12 cellular contexts compared by ENCODE assay signal in the genomic region with DNA sequence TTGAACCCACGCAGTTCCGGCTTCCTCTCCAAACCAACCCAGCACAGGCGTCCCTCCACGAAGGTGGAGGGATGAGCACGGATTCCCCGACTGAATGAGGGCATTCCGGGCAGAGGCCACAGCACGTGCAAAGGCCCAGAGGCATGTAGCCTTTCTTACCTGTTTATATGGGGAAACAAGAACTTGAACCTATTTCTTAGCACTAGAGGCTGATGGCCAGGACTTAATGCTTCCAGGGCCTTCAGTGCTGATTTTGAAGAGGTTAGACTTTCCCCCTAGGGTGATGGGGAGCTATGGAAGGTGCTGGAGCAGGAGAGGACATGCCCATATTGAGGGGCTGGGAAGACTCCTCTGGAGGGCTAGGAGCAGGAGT. TPM values are rescaled to one million over a fixed set of nuclear protein-coding genes. Genes with fewer than 3 reads are reported as not detected.
A peak's percentile ranks its signal among the peaks of the same experiment; 100 is the strongest.
DNase-seq lines count a peak whose midpoint lies in the region; ATAC-seq and TF ChIP-seq lines count a peak whose summit lies in the region.
"Had no signal": no experiment of that assay in that cellular context is flagged by ENCODE, and none has a peak within 500 bp of the region (broad histone marks: within the 10 kb centered on the region; RNA-seq: fewer than 3 reads in every experiment).

No MANE protein-coding gene starts in this region.

- ATAC-seq in activated CD4-positive, alpha-beta T cell treated with anti-CD3 and anti-CD28 coated beads for 36 hours, result no peak
- ATAC-seq in activated naive CD8-positive, alpha-beta T cell treated with anti-CD3 and anti-CD28 coated beads, Interleukin-2, amount 10 ng/mL, durations not matched to agents 7 days and 5 days (ENCODE audit: low read depth), result no peak
- ATAC-seq in HG03045 (IDR thresholded peaks at IDR 0.05; ENCODE audit: unreplicated experiment), result no peak
- ATAC-seq in upper lobe of left lung (ENCODE audit: low FRiP score in 2 of 2), result no peak

- CTCF ChIA-PET in activated CD4-positive, alpha-beta T cell treated with anti-CD3 and anti-CD28 coated beads for 36 hours (lab: Charles Lee), result interaction anchor here (0.7 kb wide), 1 partner anchor 240 kb away, joined by 5 read pairs; the partner anchor contains the start of gene RPL18A

- intact Hi-C loops in activated CD4-positive, alpha-beta T cell treated with anti-CD3 and anti-CD28 coated beads for 36 hours (cut with DNase I, micrococcal nuclease), result no loop called here

- H3K4me3 ChIP-seq in parathyroid adenoma (ENCODE audit: low read depth, low read length) (no peak overlapping the region), upper lobe of left lung (peak overlapping the region in 1 of 4 donors; percentile 33)

- TF ChIP-seq CTCF in parathyroid adenoma (IDR thresholded peaks at IDR 0.05), result no peak
- TF ChIP-seq CTCF in upper lobe of left lung (IDR thresholded peaks at IDR 0.05), result no peak

- H3K27ac ChIP-seq in parathyroid adenoma (peak overlapping the region; percentile 17), upper lobe of left lung (no peak overlapping the region)

- no peaks in the 10 kb centered on the region for H3K36me3 Mint-ChIP-seq in activated CD4-positive, alpha-beta T cell treated with anti-CD3 and anti-CD28 coated beads for 36 hours (ENCODE audit: low read depth)
- no peaks in the 10 kb centered on the region for H3K36me3 Mint-ChIP-seq in IgD-negative memory B cell
- no peaks in the 10 kb centered on the region for H3K36me3 Mint-ChIP-seq in activated naive CD8-positive, alpha-beta T cell treated with anti-CD3 and anti-CD28 coated beads, Interleukin-2, amount 10 ng/mL, durations not matched to agents 7 days and 5 days

- POLR2A ChIA-PET in activated CD4-positive, alpha-beta T cell treated with anti-CD3 and anti-CD28 coated beads for 36 hours (lab: Charles Lee), result no interaction called here
- POLR2A ChIA-PET in activated naive CD8-positive, alpha-beta T cell treated with anti-CD3 and anti-CD28 coated beads, Interleukin-2, amount 10 ng/mL, durations not matched to agents 7 days and 5 days (lab: Charles Lee), result interaction anchor here (0.8 to 2.8 kb wide), 2 partner anchors 11 to 12 kb away, joined by 4 to 35 read pairs; partner anchors contain the start of gene IL12RB1

- WGBS in upper lobe of left lung, 2 donors, result 68 to 85% methylated on average over 8 of the region's 8 CpGs

- no peak overlapping the region for H2AFZ ChIP-seq in parathyroid adenoma

- no peak for TF ChIP-seq POLR2A in upper lobe of left lung (IDR thresholded peaks at IDR 0.05)

- no peaks in the 10 kb centered on the region for H3K9me3 ChIP-seq in parathyroid adenoma (ENCODE audit: control insufficient read depth, low read length)
- no peaks in the 10 kb centered on the region for H3K9me3 ChIP-seq in upper lobe of left lung
- H3K9me3 ChIP-seq: Caco-2 had no signal

- no peak overlapping the region for H3K27ac Mint-ChIP-seq in activated CD4-positive, alpha-beta T cell treated with anti-CD3 and anti-CD28 coated beads for 36 hours
- H3K27ac Mint-ChIP-seq in IgD-negative memory B cell, result peak overlapping the region; percentile 92 to 97 (median 93)
- peak overlapping the region; percentile 40 for H3K27ac Mint-ChIP-seq in activated naive CD8-positive, alpha-beta T cell treated with anti-CD3 and anti-CD28 coated beads, Interleukin-2, amount 10 ng/mL, durations not matched to agents 7 days and 5 days

- H3K4me3 Mint-ChIP-seq in activated CD4-positive, alpha-beta T cell treated with anti-CD3 and anti-CD28 coated beads for 36 hours, result peak overlapping the region; percentile 81
- H3K4me3 Mint-ChIP-seq in IgD-negative memory B cell, result peak overlapping the region; percentile 95 to 99 (median 98)
- peak overlapping the region; percentile 92 for H3K4me3 Mint-ChIP-seq in activated naive CD8-positive, alpha-beta T cell treated with anti-CD3 and anti-CD28 coated beads, Interleukin-2, amount 10 ng/mL, durations not matched to agents 7 days and 5 days
- H3K4me3 Mint-ChIP-seq: neural crest cell had no signal

- H3K4me1 ChIP-seq in parathyroid adenoma (peaks cover 10% of the 10 kb centered on the region), upper lobe of left lung (peaks cover 20 to 39% (median 23%) of the 10 kb centered on the region in 4 donors)

- no peaks in the 10 kb centered on the region for H3K27me3 Mint-ChIP-seq in activated CD4-positive, alpha-beta T cell treated with anti-CD3 and anti-CD28 coated beads for 36 hours
- no peaks in the 10 kb centered on the region for H3K27me3 Mint-ChIP-seq in IgD-negative memory B cell
- H3K27me3 Mint-ChIP-seq in activated naive CD8-positive, alpha-beta T cell treated with anti-CD3 and anti-CD28 coated beads, Interleukin-2, amount 10 ng/mL, durations not matched to agents 7 days and 5 days, result no peaks in the 10 kb centered on the region

- TF ChIP-seq EP300 in upper lobe of left lung (IDR thresholded peaks at IDR 0.05), result no peak

- no peak overlapping the region for H3K4me2 ChIP-seq in parathyroid adenoma (ENCODE audit: low read length)

- H3K36me3 ChIP-seq in parathyroid adenoma (ENCODE audit: control insufficient read depth, insufficient read depth, low read length) (no peaks in the 10 kb centered on the region), upper lobe of left lung (no peaks in the 10 kb centered on the region)

- H3K27me3 ChIP-seq in parathyroid adenoma (ENCODE audit: control insufficient read depth, insufficient read depth, low read length) (no peaks in the 10 kb centered on the region), upper lobe of left lung (no peaks in the 10 kb centered on the region)

- H3K9me3 Mint-ChIP-seq in activated CD4-positive, alpha-beta T cell treated with anti-CD3 and anti-CD28 coated beads for 36 hours (ENCODE audit: low read depth), result no peaks in the 10 kb centered on the region
- H3K9me3 Mint-ChIP-seq in IgD-negative memory B cell, result no peaks in the 10 kb centered on the region
- no peaks in the 10 kb centered on the region for H3K9me3 Mint-ChIP-seq in activated naive CD8-positive, alpha-beta T cell treated with anti-CD3 and anti-CD28 coated beads, Interleukin-2, amount 10 ng/mL, durations not matched to agents 7 days and 5 days
- H3K9me3 Mint-ChIP-seq: neural crest cell had no signal

- H3K79me2 ChIP-seq in parathyroid adenoma, result no peaks in the 10 kb centered on the region

- DNase-seq in activated CD4-positive, alpha-beta T cell treated with anti-CD3 and anti-CD28 coated beads for 36 hours, result peak; percentile 28
- DNase-seq in activated CD4-positive, alpha-beta T cell treated with anti-CD3 and anti-CD28 coated beads for 4 hours, result no peak
- no peak for DNase-seq in activated naive CD8-positive, alpha-beta T cell treated with anti-CD3 and anti-CD28 coated beads, Interleukin-2, amount 10 ng/mL, durations not matched to agents 7 days and 5 days
- no peak for DNase-seq in upper lobe of left lung
- DNase-seq in DMS79 (lab: John Stamatoyannopoulos, UW), result no peak
- DNase-seq: Caco-2, NCI-H1105 treated with DMSO at 0.1 percent for 48 hours, NCI-H345 had no signal

- H3K9ac ChIP-seq in parathyroid adenoma, result no peak overlapping the region

- H3K4me1 Mint-ChIP-seq in activated CD4-positive, alpha-beta T cell treated with anti-CD3 and anti-CD28 coated beads for 36 hours, result peaks cover 32% of the 10 kb centered on the region
- peaks cover 25 to 30% (median 25%) of the 10 kb centered on the region in 3 donors for H3K4me1 Mint-ChIP-seq in IgD-negative memory B cell
- peaks cover 27% of the 10 kb centered on the region for H3K4me1 Mint-ChIP-seq in activated naive CD8-positive, alpha-beta T cell treated with anti-CD3 and anti-CD28 coated beads, Interleukin-2, amount 10 ng/mL, durations not matched to agents 7 days and 5 days

RNA-seq across cellular contexts. Expression of gene MAST3, which starts 2.0 kb away (rescaled TPM):
- total RNA-seq in activated CD4-positive, alpha-beta T cell treated with anti-CD3 and anti-CD28 coated beads for 36 hours, result 10 to 100 TPM; 17.4 to 20.1 TPM
- 20.3 TPM for polyA plus RNA-seq in IgD-negative memory B cell
- total RNA-seq in activated naive CD8-positive, alpha-beta T cell treated with anti-CD3 and anti-CD28 coated beads, Interleukin-2, amount 10 ng/mL, durations not matched to agents 7 days and 5 days, result 10 to 100 TPM; 36.7 to 38.3 TPM
- 10 to 100 TPM in 4 of 6 donors, 1 to 10 TPM in 2; 9.3 to 67.1 (median 27.5) TPM for total RNA-seq in upper lobe of left lung

RNA-seq across cellular contexts. Expression of gene IL12RB1, which starts 12.9 kb away (rescaled TPM):
- total RNA-seq in activated CD4-positive, alpha-beta T cell treated with anti-CD3 and anti-CD28 coated beads for 36 hours, result 10 to 100 TPM; 17.2 to 20.0 TPM
- polyA plus RNA-seq in IgD-negative memory B cell, result 9.8 TPM
- total RNA-seq in activated naive CD8-positive, alpha-beta T cell treated with anti-CD3 and anti-CD28 coated beads, Interleukin-2, amount 10 ng/mL, durations not matched to agents 7 days and 5 days, result 10 to 100 TPM; 52.5 to 56.4 TPM
- 10 to 100 TPM in 1 of 6 donors, 1 to 10 TPM in 5; 2.6 to 13.2 (median 8.6) TPM for total RNA-seq in upper lobe of left lung
- total RNA-seq: Caco-2, neural crest cell had no signal

RNA-seq across cellular contexts. Expression of gene PIK3R2, which starts 53.4 kb away (rescaled TPM):
- 10 to 100 TPM; 18.9 to 20.2 TPM for total RNA-seq in activated CD4-positive, alpha-beta T cell treated with anti-CD3 and anti-CD28 coated beads for 36 hours
- polyA plus RNA-seq in IgD-negative memory B cell, result 2.1 TPM
- total RNA-seq in activated naive CD8-positive, alpha-beta T cell treated with anti-CD3 and anti-CD28 coated beads, Interleukin-2, amount 10 ng/mL, durations not matched to agents 7 days and 5 days, result 10 to 100 TPM; 11.4 to 12.9 TPM
- total RNA-seq in upper lobe of left lung, result 10 to 100 TPM; 11.0 to 65.1 (median 30.3) TPM
